Comparison of ENCODE assay signal across 27 cellular contexts in genomic region chr19:8094336-8094735, GRCh38. TPM values are rescaled to one million over a fixed set of nuclear protein-coding genes. Genes with fewer than 3 reads are reported as not detected.
"Had no signal": no experiment of that assay in that cellular context is flagged by ENCODE, and none has a peak within 500 bp of the region (broad histone marks: within the 10 kb centered on the region; RNA-seq: fewer than 3 reads in every experiment).

No MANE protein-coding gene starts in this region.

- H3K9me3 ChIP-seq: colonic mucosa had no signal

- H3K27ac ChIP-seq: ascending aorta, breast epithelium, cardiac muscle cell, colonic mucosa, esophagus muscularis mucosa, foreskin keratinocyte, gastrocnemius medialis had no signal

- ATAC-seq: activated naive CD4-positive, alpha-beta T cell treated with anti-CD3 and anti-CD28 coated beads, Interleukin-2, amount 50 U/mL, for 72 hours; activated T-cell treated with anti-CD3 and anti-CD28 coated beads, Interleukin-2, amount 50 U/mL, for 72 hours; foreskin keratinocyte; gastrocnemius medialis; WTC11 had no signal

- H3K36me3 ChIP-seq: ascending aorta, breast epithelium, colonic mucosa, esophagus muscularis mucosa, gastrocnemius medialis had no signal

- H3K27me3 ChIP-seq: ascending aorta, breast epithelium, cardiac muscle cell, colonic mucosa, foreskin keratinocyte, gastrocnemius medialis had no signal

- DNase-seq: activated CD4-positive, alpha-beta memory T cell treated with anti-CD3 and anti-CD28 coated beads, Interleukin-2, amount 10 ng/mL, durations not matched to agents 7 days and 5 days; activated CD4-positive, alpha-beta T cell treated with anti-CD3 and anti-CD28 coated beads for 1 hour; activated CD4-positive, alpha-beta T cell treated with anti-CD3 and anti-CD28 coated beads for 4 hours; activated CD4-positive, alpha-beta T cell treated with anti-CD3 and anti-CD28 coated beads, Interleukin-2, amount 10 ng/mL, durations not matched to agents 7 days and 5 days; activated CD4-positive, alpha-beta T cell treated with anti-CD3 and anti-CD28 coated beads, Interleukin-2, amount 50 U/mL, for 4 hours; activated CD8-positive, alpha-beta memory T cell treated with anti-CD3 and anti-CD28 coated beads, Interleukin-2, amount 50 U/mL, for 48 hours; activated naive CD4-positive, alpha-beta T cell treated with anti-CD3 and anti-CD28 coated beads for 36 hours; activated naive CD8-positive, alpha-beta T cell treated with anti-CD3 and anti-CD28 coated beads, Interleukin-2, amount 10 ng/mL, durations not matched to agents 7 days and 5 days; activated T-cell treated with anti-CD3 and anti-CD28 coated beads for 4 hours; activated T-cell treated with anti-CD3 and anti-CD28 coated beads, Interleukin-2, amount 50 U/mL, for 24 hours; activated T-cell treated with anti-CD3 and anti-CD28 coated beads, Interleukin-2, amount 50 U/mL, for 72 hours; central memory CD4-positive, alpha-beta T cell; cerebellar nuclear complex; colonic mucosa; effector CD8-positive, alpha-beta T cell; erythroblast; foreskin keratinocyte; gastrocnemius medialis; T-helper 2 cell had no signal

- H3K4me3 ChIP-seq: ascending aorta, breast epithelium, cardiac muscle cell, colonic mucosa, esophagus muscularis mucosa had no signal

- H3K4me1 ChIP-seq: ascending aorta, breast epithelium, colonic mucosa, esophagus muscularis mucosa, foreskin keratinocyte, gastrocnemius medialis had no signal

RNA-seq across cellular contexts. Expression of gene CCL25, which starts 41.8 kb away (rescaled TPM):
- total RNA-seq: activated CD4-positive, alpha-beta memory T cell treated with anti-CD3 and anti-CD28 coated beads, Interleukin-2, amount 10 ng/mL, durations not matched to agents 7 days and 5 days; activated naive CD4-positive, alpha-beta T cell treated with anti-CD3 and anti-CD28 coated beads for 36 hours; ascending aorta; breast epithelium; cardiac muscle cell; colonic mucosa; dermis microvascular lymphatic vessel endothelial cell; esophagus muscularis mucosa; foreskin keratinocyte; gastrocnemius medialis; glomerular endothelial cell; WTC11 had no signal

RNA-seq across cellular contexts. Expression of gene FBN3, which starts 55.1 kb away (rescaled TPM):
- total RNA-seq: activated CD4-positive, alpha-beta memory T cell treated with anti-CD3 and anti-CD28 coated beads, Interleukin-2, amount 10 ng/mL, durations not matched to agents 7 days and 5 days; activated CD4-positive, alpha-beta T cell treated with anti-CD3 and anti-CD28 coated beads, Interleukin-2, amount 10 ng/mL, durations not matched to agents 7 days and 5 days; activated naive CD4-positive, alpha-beta T cell treated with anti-CD3 and anti-CD28 coated beads for 36 hours; activated T-cell treated with anti-CD3 and anti-CD28 coated beads, Interleukin-2, amount 50 U/mL, for 72 hours; ascending aorta; dermis microvascular lymphatic vessel endothelial cell; foreskin keratinocyte; glomerular endothelial cell had no signal
